13 cellular contexts compared by ENCODE assay signal in the genomic region with DNA sequence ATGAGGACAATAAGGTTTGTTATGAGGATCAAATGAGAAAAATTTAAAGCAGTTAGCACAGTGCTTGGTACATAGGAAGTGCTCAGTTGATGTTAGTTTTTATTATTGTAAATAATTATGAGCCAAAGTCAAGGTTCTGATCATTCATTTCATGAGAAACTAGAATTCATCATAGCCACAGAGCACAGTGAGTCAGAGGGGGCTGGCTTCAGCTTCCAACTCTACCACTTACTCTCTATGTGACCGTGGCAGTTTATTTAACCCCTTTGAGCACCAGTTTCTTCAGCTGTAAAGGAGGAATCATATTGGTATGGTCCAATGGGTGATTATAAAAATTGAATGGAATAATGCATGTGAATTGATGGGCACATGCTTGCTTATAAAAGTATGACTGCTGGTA. TPM values are rescaled to one million over a fixed set of nuclear protein-coding genes. Genes with fewer than 3 reads are reported as not detected.
DNase-seq lines count a peak whose midpoint lies in the region; ATAC-seq, FAIRE-seq and TF ChIP-seq lines count a peak whose summit lies in the region.
"Had no signal": no experiment of that assay in that cellular context is flagged by ENCODE, and none has a peak within 500 bp of the region (broad histone marks: within the 10 kb centered on the region; RNA-seq: fewer than 3 reads in every experiment).

No MANE protein-coding gene starts in this region.

- H3K18ac ChIP-seq in IMR-90 (ENCODE audit: low read depth, low read length) = no peak overlapping the region

- BruUV-seq in IMR-90 (replicated peaks; lab: Mats Ljungman, UMichigan) (no TSS peak), endothelial cell of umbilical vein (replicated peaks; lab: Mats Ljungman, UMichigan) (no TSS peak)

- H3K4me3 ChIP-seq in IMR-90 (ENCODE audit: insufficient read depth, low read depth, low read length) = no peak overlapping the region
- H3K4me3 ChIP-seq in endothelial cell of umbilical vein (replicated peaks in 1 of 3; ENCODE audit: insufficient read depth in 1 of 3, low read depth in 1 of 3, low read length in 3 of 3) = no peak overlapping the region
- H3K4me3 ChIP-seq: SJSA1 had no signal

- H3K9me1 ChIP-seq in IMR-90 (ENCODE audit: insufficient read depth, low read length) (0 out of 2 replicates have a peak, but pooled peaks cover 3% of the 10 kb centered on the region), endothelial cell of umbilical vein (replicated peaks; ENCODE audit: control insufficient read depth, extremely low read depth, insufficient read depth, low read length) (no peaks in the 10 kb centered on the region)

- no peak overlapping the region for H2BK120ac ChIP-seq in IMR-90 (ENCODE audit: low read depth, low read length)

- H3K4me1 ChIP-seq in IMR-90 (ENCODE audit: control insufficient read depth, insufficient read depth, low read length) (peaks cover 2% of the 10 kb centered on the region; the same call in 1 of the 2 replicates), endothelial cell of umbilical vein (ENCODE audit: control insufficient read depth, extremely low read depth, insufficient read depth, low read length) (peaks cover 45% of the 10 kb centered on the region)
- H3K4me1 ChIP-seq: SJSA1 had no signal

- dilution Hi-C loops in IMR-90 (cut with HindIII; ENCODE audit: low sequenced_read_pairs, unreplicated experiment) (no loop called here), endothelial cell of umbilical vein (cut with MboI; ENCODE audit: extremely low pct_ligation_motif_present, low sequenced_read_pairs) (no loop called here)

- H3K9ac ChIP-seq in IMR-90 (ENCODE audit: low read depth, low read length) = no peak overlapping the region
- H3K9ac ChIP-seq in endothelial cell of umbilical vein (replicated peaks; ENCODE audit: extremely low read depth, insufficient read depth, low read length) = no peak overlapping the region

- intact Hi-C loops in IMR-90 (cut with micrococcal nuclease) (no loop called here), endothelial cell of umbilical vein (cut with micrococcal nuclease) (loop anchor here (1.0 to 2.0 kb wide), 5 partner anchors 10 to 66 kb away; no protein-coding TSS in a partner anchor)

- no peak overlapping the region for H3K23ac ChIP-seq in IMR-90 (ENCODE audit: low read depth, low read length)

- H3K9me3 ChIP-seq in IMR-90 (ENCODE audit: control insufficient read depth, insufficient read depth, low read length) (no peaks in the 10 kb centered on the region), endothelial cell of umbilical vein (replicated peaks; ENCODE audit: control insufficient read depth, insufficient read depth, low read length) (no peaks in the 10 kb centered on the region)
- H3K9me3 ChIP-seq: SJSA1 had no signal

- ATAC-seq in IMR-90 (ENCODE audit: low read depth) (peak; percentile 79), HG03469 (IDR thresholded peaks at IDR 0.05; ENCODE audit: unreplicated experiment) (no peak), HG03521 (IDR thresholded peaks at IDR 0.05; ENCODE audit: unreplicated experiment) (no peak)

- no peak overlapping the region for H3K14ac ChIP-seq in IMR-90 (replicated peaks; ENCODE audit: low read depth, low read length)

- no peak for FAIRE-seq in endothelial cell of umbilical vein (lab: Jason Lieb, UNC)

- H4K5ac ChIP-seq in IMR-90 (ENCODE audit: low read depth, low read length) = no peak overlapping the region

- CTCF ChIA-PET in IMR-90 (lab: Yijun Ruan, JAX) = no interaction called here
- CTCF ChIA-PET in endothelial cell of umbilical vein (lab: Charles Lee) = interaction anchor here (0.6 to 10.6 kb wide), 15 partner anchors 10 to 67 kb away, joined by 3 to 107 read pairs (median 9); partner anchors contain the start of gene KLHL3

- H2BK5ac ChIP-seq in IMR-90 (ENCODE audit: low read depth, low read length, poor library complexity, severe bottlenecking) = no peak overlapping the region

- POLR2A ChIA-PET in IMR-90 (lab: Charles Lee; ENCODE audit: unreplicated experiment) (no interaction called here), endothelial cell of umbilical vein (lab: Charles Lee) (no interaction called here)

- no peak for TF ChIP-seq CTCF in IMR-90 (conservative IDR thresholded peaks at IDR 0.05; ENCODE audit: low read depth, low read length)
- no peak for TF ChIP-seq CTCF in endothelial cell of umbilical vein (IDR thresholded peaks at IDR 0.05; ENCODE audit: extremely low read depth in 1 of 2, insufficient read depth in 1 of 2, low read depth in 1 of 2, low read length in 2 of 2)

- no peak for TF ChIP-seq RAD21 in IMR-90 (IDR thresholded peaks at IDR 0.05; ENCODE audit: low read length)

- no peak overlapping the region for H3K4ac ChIP-seq in IMR-90 (ENCODE audit: low read depth, low read length)

- H3K79me1 ChIP-seq in IMR-90 (ENCODE audit: low read depth in 1 of 2, low read length in 2 of 2) = no peaks in the 10 kb centered on the region

- H3K27ac ChIP-seq in IMR-90 (ENCODE audit: insufficient read depth, low read length) (no peak overlapping the region), endothelial cell of umbilical vein (ENCODE audit: insufficient read depth, low read depth, low read length) (peak overlapping the region; percentile 85)
- H3K27ac ChIP-seq: SJSA1 had no signal

- in situ Hi-C loops in IMR-90 (cut with MboI; ENCODE audit: low sequenced_read_pairs) = no loop called here

- no peak overlapping the region for H2AK9ac ChIP-seq in IMR-90 (replicated peaks; ENCODE audit: low read depth, low read length, poor library complexity)

- no peak overlapping the region for H3K56ac ChIP-seq in IMR-90 (ENCODE audit: extremely low read depth, insufficient read depth, low read length)

- no peak overlapping the region for H2AK5ac ChIP-seq in IMR-90 (ENCODE audit: low read depth, low read length)

- no peaks in the 10 kb centered on the region for H3K27me3 ChIP-seq in IMR-90 (ENCODE audit: control insufficient read depth, insufficient read depth, low read length)
- no peaks in the 10 kb centered on the region for H3K27me3 ChIP-seq in endothelial cell of umbilical vein (ENCODE audit: control insufficient read depth in 2 of 2, insufficient read depth in 2 of 2, low read length in 2 of 2)

- no peak overlapping the region for H4K8ac ChIP-seq in IMR-90 (ENCODE audit: low read depth in 2 of 2, low read length in 2 of 2)

- H4K20me1 ChIP-seq in IMR-90 (ENCODE audit: insufficient read depth, low read length) = no peaks in the 10 kb centered on the region
- no peaks in the 10 kb centered on the region for H4K20me1 ChIP-seq in endothelial cell of umbilical vein (replicated peaks; ENCODE audit: control insufficient read depth, extremely low read depth, insufficient read depth, low read length)

- no peaks in the 10 kb centered on the region for H3K36me3 ChIP-seq in IMR-90 (ENCODE audit: control insufficient read depth, insufficient read depth, low read length)
- peaks cover 0 to 8% of the 10 kb centered on the region in 2 experiments for H3K36me3 ChIP-seq in endothelial cell of umbilical vein (ENCODE audit: control insufficient read depth in 2 of 2, extremely low read depth in 1 of 2, insufficient read depth in 2 of 2, low read length in 2 of 2)
- H3K36me3 ChIP-seq: SJSA1 had no signal

- WGBS in IMR-90 (ENCODE audit: extremely low coverage in 2 of 2, insufficient read length in 1 of 2), 2 experiments = no CpG with 5 or more reads among the region's 1 CpG

- TF ChIP-seq POLR2A in IMR-90 (IDR thresholded peaks at IDR 0.05; ENCODE audit: low read depth, low read length) (no peak), endothelial cell of umbilical vein (IDR thresholded peaks at IDR 0.05; ENCODE audit: low read depth, low read length) (no peak)

- no peak overlapping the region for H4K91ac ChIP-seq in IMR-90 (ENCODE audit: insufficient read depth, low read depth, low read length)

- DNase-seq in IMR-90 = peak; percentile 63
- DNase-seq in activated CD4-positive, alpha-beta T cell treated with anti-CD3 and anti-CD28 coated beads, Interleukin-2, amount 50 U/mL, for 48 hours = peak; percentile 34 to 60
- DNase-seq in endothelial cell of umbilical vein (ENCODE audit: low read depth, low spot score) = peak; percentile 84
- peak; percentile 60 for DNase-seq in stimulated activated CD4-positive, alpha-beta T cell treated with anti-CD3 and anti-CD28 coated beads, Interleukin-4, amount 100 ng/mL, for 24 hours
- no peak for DNase-seq in inferior parietal cortex (ENCODE audit: extremely low spot score)
- no peak for DNase-seq in SIG-M5 treated with dmso at 0.1 percent for 504 hours (lab: John Stamatoyannopoulos, UW; ENCODE audit: unreplicated experiment)
- DNase-seq: DMS153; effector CD4-positive, alpha-beta T cell; Kasumi-1; NCI-H345 had no signal

- no peak overlapping the region for H2AFZ ChIP-seq in IMR-90 (replicated peaks; ENCODE audit: low read length, poor library complexity)
- no peak overlapping the region for H2AFZ ChIP-seq in endothelial cell of umbilical vein (ENCODE audit: low read depth, low read length)

- H2BK20ac ChIP-seq in IMR-90 (ENCODE audit: low read depth, low read length) = no peak overlapping the region

- no peak overlapping the region for H3K4me2 ChIP-seq in IMR-90 (ENCODE audit: low read depth, low read length)
- H3K4me2 ChIP-seq in endothelial cell of umbilical vein (ENCODE audit: insufficient read depth, low read length) = peak overlapping the region; percentile 61

- no peaks in the 10 kb centered on the region for H3K79me2 ChIP-seq in endothelial cell of umbilical vein (ENCODE audit: control insufficient read depth, insufficient read depth, low read length)

- H2BK15ac ChIP-seq in IMR-90 (ENCODE audit: low read depth, low read length) = no peak overlapping the region

RNA-seq across cellular contexts. Expression of gene KLHL3, which starts 39.4 kb away (rescaled TPM):
- total RNA-seq in IMR-90 (2012; rRNA removed) (4.1 and 4.7 TPM in 2 replicates), endothelial cell of umbilical vein (13.6 and 13.9 TPM in 2 replicates)
- polyA plus RNA-seq in IMR-90 (2012; rRNA removed) (2.1 and 2.3 TPM in 2 replicates), endothelial cell of umbilical vein (7.5 and 8.8 TPM in 2 replicates)
- 0.79 and 1.0 TPM in 2 replicates for polyA plus RNA-seq in IMR-90 (2012; cell fraction: cytosol; rRNA removed)
- polyA plus RNA-seq in IMR-90 (2012; cell fraction: nucleus; rRNA removed; ENCODE audit: low replicate concordance) = 8.1 and 16.6 TPM in 2 replicates
- 3.3 and 4.3 TPM in 2 replicates for polyA plus RNA-seq in endothelial cell of umbilical vein (2011; cell fraction: cytosol; rRNA removed)
- 46.1 and 48.4 TPM in 2 replicates for polyA plus RNA-seq in endothelial cell of umbilical vein (2011; cell fraction: nucleus; rRNA removed)
- polyA plus RNA-seq in endothelial cell of umbilical vein (2012) = 4.6 and 5.6 TPM in 2 replicates
- 49.6 and 51.0 TPM in 2 replicates for polyA minus RNA-seq in endothelial cell of umbilical vein
- polyA minus RNA-seq in endothelial cell of umbilical vein (2011; cell fraction: cytosol; rRNA and poly(A)+ RNA removed) = 4.9 TPM
- 38.5 and 44.5 TPM in 2 replicates for polyA minus RNA-seq in endothelial cell of umbilical vein (2011; cell fraction: nucleus; rRNA and poly(A)+ RNA removed)

RNA-seq across cellular contexts. Expression of gene HNRNPA0, which starts 57.7 kb away (rescaled TPM):
- 5.2 and 8.9 TPM in 2 replicates for total RNA-seq in IMR-90 (2012; rRNA removed)
- 12.2 and 12.9 TPM in 2 replicates for polyA plus RNA-seq in IMR-90 (2012; rRNA removed)
- polyA plus RNA-seq in IMR-90 (2012; cell fraction: cytosol; rRNA removed) = 23.6 and 24.0 TPM in 2 replicates
- 8.7 and 9.1 TPM in 2 replicates for polyA plus RNA-seq in IMR-90 (2012; cell fraction: nucleus; rRNA removed; ENCODE audit: low replicate concordance)
- 37.5 and 37.9 TPM in 2 replicates for total RNA-seq in endothelial cell of umbilical vein
- 13.4 and 16.0 TPM in 2 replicates for polyA plus RNA-seq in endothelial cell of umbilical vein
- 11.6 and 14.9 TPM in 2 replicates for polyA plus RNA-seq in endothelial cell of umbilical vein (2011; cell fraction: cytosol; rRNA removed)
- 5.1 and 7.2 TPM in 2 replicates for polyA plus RNA-seq in endothelial cell of umbilical vein (2011; cell fraction: nucleus; rRNA removed)
- 21.9 and 24.3 TPM in 2 replicates for polyA plus RNA-seq in endothelial cell of umbilical vein (2012)
- 8.9 and 10.5 TPM in 2 replicates for polyA minus RNA-seq in endothelial cell of umbilical vein
- polyA minus RNA-seq in endothelial cell of umbilical vein (2011; cell fraction: cytosol; rRNA and poly(A)+ RNA removed) = 20.9 TPM
- polyA minus RNA-seq in endothelial cell of umbilical vein (2011; cell fraction: nucleus; rRNA and poly(A)+ RNA removed) = 7.3 and 7.9 TPM in 2 replicates

Comparison
In these comparisons a context has a peak if more than half of its experiments do, and no peak if none do; other contexts are left out.
1. DNase-seq: peak in IMR-90 (single experiment), activated CD4-positive, alpha-beta T cell treated with anti-CD3 and anti-CD28 coated beads, Interleukin-2, amount 50 U/mL, for 48 hours (2 of 2), endothelial cell of umbilical vein (single experiment) and stimulated activated CD4-positive, alpha-beta T cell treated with anti-CD3 and anti-CD28 coated beads, Interleukin-4, amount 100 ng/mL, for 24 hours (single experiment); none in inferior parietal cortex (single experiment) and SIG-M5 treated with dmso at 0.1 percent for 504 hours (single experiment).